In genomic region chr11:108915666-108916065, GRCh38 we compare ENCODE assay signal across 19 cellular contexts.
"Had no signal": no experiment of that assay in that cellular context is flagged by ENCODE, and none has a peak within 500 bp of the region (broad histone marks: within the 10 kb centered on the region; RNA-seq: fewer than 3 reads in every experiment).

No MANE protein-coding gene starts in this region.

- DNase-seq: activated CD4-positive, alpha-beta memory T cell treated with anti-CD3 and anti-CD28 coated beads, Interleukin-2, amount 10 ng/mL, durations not matched to agents 7 days and 5 days; activated CD4-positive, alpha-beta T cell treated with anti-CD3 and anti-CD28 coated beads for 48 hours; activated effector memory CD4-positive, alpha-beta T cell treated with anti-CD3 and anti-CD28 coated beads, Interleukin-2, amount 50 U/mL, for 16 hours; activated naive CD4-positive, alpha-beta T cell treated with anti-CD3 and anti-CD28 coated beads, Interleukin-2, amount 10 ng/mL, durations not matched to agents 7 days and 5 days; activated T-cell treated with anti-CD3 and anti-CD28 coated beads, Interleukin-2, amount 50 U/mL, for 72 hours; anterior cingulate cortex; caudate nucleus; effector memory CD8-positive, alpha-beta T cell; foreskin melanocyte; glutamatergic neuron; hippocampal formation; left ventricle myocardium inferior; naive thymus-derived CD8-positive, alpha-beta T cell; small intestine; stimulated activated CD4-positive, alpha-beta T cell treated with anti-CD3 and anti-CD28 coated beads, Interleukin-2, amount 100 ng/mL, for 24 hours; stomach; T1000 had no signal

- ATAC-seq: activated T-cell treated with anti-CD3 and anti-CD28 coated beads, Interleukin-2, amount 50 U/mL, for 72 hours; effector memory CD8-positive, alpha-beta T cell; naive thymus-derived CD8-positive, alpha-beta T cell; sciatic nerve; stimulated activated effector memory CD8-positive, alpha-beta T cell treated with anti-CD3 and anti-CD28 coated beads, Interleukin-12 subunit alpha, Interleukin-12 subunit beta, amount 100 ng/mL, for 72 hours had no signal
